ENCODE assay signal across 19 cellular contexts in the genomic region with DNA sequence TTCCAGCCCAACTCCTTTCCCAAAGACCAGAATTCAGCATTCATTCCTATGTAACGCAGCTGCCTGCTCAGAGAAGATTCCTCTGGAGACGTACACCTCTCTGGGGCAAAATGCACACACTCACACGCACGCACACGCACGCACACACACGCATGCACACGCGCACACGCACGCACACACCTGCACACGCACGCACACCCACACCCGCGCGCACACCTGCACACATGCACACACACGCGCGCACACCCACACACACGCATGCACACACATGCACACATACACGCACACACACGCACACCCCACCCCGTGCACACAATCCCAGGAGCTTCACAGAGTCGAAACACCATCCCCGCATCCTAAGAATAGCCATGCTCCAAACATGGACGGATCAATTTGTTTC. TPM values are rescaled to one million over a fixed set of nuclear protein-coding genes. Genes with fewer than 3 reads are reported as not detected.
DNase-seq lines count a peak whose midpoint lies in the region; ATAC-seq, FAIRE-seq and TF ChIP-seq lines count a peak whose summit lies in the region.
"Had no signal": no experiment of that assay in that cellular context is flagged by ENCODE, and none has a peak within 500 bp of the region (broad histone marks: within the 10 kb centered on the region; RNA-seq: fewer than 3 reads in every experiment).

No MANE protein-coding gene starts in this region.

- no peak for TF ChIP-seq CTCF in WTC11 (IDR thresholded peaks at IDR 0.05)
- TF ChIP-seq CTCF in endothelial cell (IDR thresholded peaks at IDR 0.05; ENCODE audit: unreplicated experiment) = no peak

- H3K4me1 Mint-ChIP-seq in WTC11 (no peaks in the 10 kb centered on the region), endothelial cell (ENCODE audit: unreplicated experiment) (no peaks in the 10 kb centered on the region)
- H3K4me1 Mint-ChIP-seq in activated CD8-positive, alpha-beta T cell treated with anti-CD3 and anti-CD28 coated beads, Interleukin-2, amount 10 ng/mL, durations not matched to agents 7 days and 5 days (ENCODE audit: low read depth) = no peaks in the 10 kb centered on the region
- H3K4me1 Mint-ChIP-seq: CD4-positive, alpha-beta memory T cell; GM23338 had no signal

- FAIRE-seq in urothelium cell line (lab: Jason Lieb, UNC) = peak; percentile 96
- FAIRE-seq: G401.6, GM19239 had no signal

- DNase-seq in WTC11 (ENCODE audit: low spot score) (no peak), endothelial cell (ENCODE audit: low spot score) (no peak), urothelium cell line (ENCODE audit: low spot score) (peak; percentile 5), NCI-H1930 (lab: John Stamatoyannopoulos, UW) (no peak)
- no peak for DNase-seq in activated CD8-positive, alpha-beta T cell treated with anti-CD3 and anti-CD28 coated beads, Interleukin-2, amount 10 ng/mL, durations not matched to agents 7 days and 5 days
- DNase-seq in central memory CD4-positive, alpha-beta T cell = no peak
- DNase-seq: C1 segment of cervical spinal cord; Calu3; CD4-positive, alpha-beta memory T cell; COR-L47; DND-41; H9 had no signal

- CTCF ChIA-PET in WTC11 (lab: Charles Lee) = no interaction called here
- CTCF ChIA-PET in activated CD8-positive, alpha-beta T cell treated with anti-CD3 and anti-CD28 coated beads, Interleukin-2, amount 10 ng/mL, durations not matched to agents 7 days and 5 days (lab: Charles Lee) = no interaction called here

- POLR2A ChIA-PET in WTC11 (lab: Charles Lee) = interaction anchor here (0.7 kb wide), 1 partner anchor 156 kb away, joined by 4 read pairs; no protein-coding TSS in a partner anchor
- POLR2A ChIA-PET in activated CD8-positive, alpha-beta T cell treated with anti-CD3 and anti-CD28 coated beads, Interleukin-2, amount 10 ng/mL, durations not matched to agents 7 days and 5 days (lab: Charles Lee) = no interaction called here

- H3K9me3 Mint-ChIP-seq in WTC11 = peaks cover 7% of the 10 kb centered on the region; the same call in 1 of the 2 replicates
- no peaks in the 10 kb centered on the region for H3K9me3 Mint-ChIP-seq in endothelial cell (ENCODE audit: unreplicated experiment)
- H3K9me3 Mint-ChIP-seq in activated CD8-positive, alpha-beta T cell treated with anti-CD3 and anti-CD28 coated beads, Interleukin-2, amount 10 ng/mL, durations not matched to agents 7 days and 5 days (ENCODE audit: insufficient read depth) = no peaks in the 10 kb centered on the region

- H3K27me3 Mint-ChIP-seq in WTC11 (ENCODE audit: low read depth) (no peaks in the 10 kb centered on the region; the same call in 1 of the 2 replicates), endothelial cell (ENCODE audit: unreplicated experiment) (peaks cover 4% of the 10 kb centered on the region)
- H3K27me3 Mint-ChIP-seq in activated CD8-positive, alpha-beta T cell treated with anti-CD3 and anti-CD28 coated beads, Interleukin-2, amount 10 ng/mL, durations not matched to agents 7 days and 5 days (ENCODE audit: low read depth) = no peaks in the 10 kb centered on the region

- H3K4me3 Mint-ChIP-seq in WTC11 (no peak overlapping the region), endothelial cell (ENCODE audit: unreplicated experiment) (peak overlapping the region; percentile 37)
- no peak overlapping the region for H3K4me3 Mint-ChIP-seq in activated CD8-positive, alpha-beta T cell treated with anti-CD3 and anti-CD28 coated beads, Interleukin-2, amount 10 ng/mL, durations not matched to agents 7 days and 5 days
- H3K4me3 Mint-ChIP-seq: CD4-positive, alpha-beta memory T cell; GM23338; H9 had no signal

- H3K36me3 Mint-ChIP-seq in WTC11 (no peaks in the 10 kb centered on the region), endothelial cell (ENCODE audit: low read depth, unreplicated experiment) (no peaks in the 10 kb centered on the region)
- no peaks in the 10 kb centered on the region for H3K36me3 Mint-ChIP-seq in activated CD8-positive, alpha-beta T cell treated with anti-CD3 and anti-CD28 coated beads, Interleukin-2, amount 10 ng/mL, durations not matched to agents 7 days and 5 days (ENCODE audit: low read depth)
- H3K36me3 Mint-ChIP-seq: CD4-positive, alpha-beta memory T cell had no signal

- ATAC-seq in WTC11 = no peak
- ATAC-seq in activated CD8-positive, alpha-beta T cell treated with anti-CD3 and anti-CD28 coated beads, Interleukin-2, amount 10 ng/mL, durations not matched to agents 7 days and 5 days = no peak
- ATAC-seq: GM23338, HCT116 had no signal

- H3K27ac Mint-ChIP-seq in WTC11 (no peak overlapping the region), endothelial cell (ENCODE audit: unreplicated experiment) (no peak overlapping the region)
- H3K27ac Mint-ChIP-seq in activated CD8-positive, alpha-beta T cell treated with anti-CD3 and anti-CD28 coated beads, Interleukin-2, amount 10 ng/mL, durations not matched to agents 7 days and 5 days = no peak overlapping the region
- H3K27ac Mint-ChIP-seq: GM23338, H9 had no signal

TF ChIP-seq in WTC11, 78 proteins besides CTCF, POLR2A, EP300 and RAD21:
- TF ChIP-seq HMGA2 (CRISPR knock-in tag; IDR thresholded peaks at IDR 0.05) = no peak
- no peak for TF ChIP-seq JAZF1 (CRISPR knock-in tag; IDR thresholded peaks at IDR 0.05)
- no peak for TF ChIP-seq IRF2 (CRISPR knock-in tag; IDR thresholded peaks at IDR 0.05; ENCODE audit: borderline replicate concordance, low read depth)
- no peak for TF ChIP-seq ETV6 (CRISPR knock-in tag; IDR thresholded peaks at IDR 0.05)
- TF ChIP-seq, protein P1, sequence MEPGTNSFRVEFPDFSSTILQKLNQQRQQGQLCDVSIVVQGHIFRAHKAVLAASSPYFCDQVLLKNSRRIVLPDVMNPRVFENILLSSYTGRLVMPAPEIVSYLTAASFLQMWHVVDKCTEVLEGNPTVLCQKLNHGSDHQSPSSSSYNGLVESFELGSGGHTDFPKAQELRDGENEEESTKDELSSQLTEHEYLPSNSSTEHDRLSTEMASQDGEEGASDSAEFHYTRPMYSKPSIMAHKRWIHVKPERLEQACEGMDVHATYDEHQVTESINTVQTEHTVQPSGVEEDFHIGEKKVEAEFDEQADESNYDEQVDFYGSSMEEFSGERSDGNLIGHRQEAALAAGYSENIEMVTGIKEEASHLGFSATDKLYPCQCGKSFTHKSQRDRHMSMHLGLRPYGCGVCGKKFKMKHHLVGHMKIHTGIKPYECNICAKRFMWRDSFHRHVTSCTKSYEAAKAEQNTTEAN (CRISPR knock-in tag; IDR thresholded peaks at IDR 0.05) = peak; percentile 91; the same call in 1 of the 2 replicates
- no peak for TF ChIP-seq GRHL2 (CRISPR knock-in tag; IDR thresholded peaks at IDR 0.05; ENCODE audit: insufficient replicate concordance, severe bottlenecking)

RNA-seq across cellular contexts. Expression of gene MMD2, which starts 13.0 kb away (rescaled TPM):
- total RNA-seq in WTC11 (2021) = 0.09 TPM in 1 of 3 replicates, not detected in the others
- total RNA-seq in endothelial cell (ENCODE audit: unreplicated experiment) = not detected
- not detected for total RNA-seq in activated CD8-positive, alpha-beta T cell treated with anti-CD3 and anti-CD28 coated beads, Interleukin-2, amount 10 ng/mL, durations not matched to agents 7 days and 5 days
- total RNA-seq: A172; A673; Calu3; CD4-positive, alpha-beta memory T cell; H4 had no signal
